Comparison of ENCODE assay signal across 18 cellular contexts in the genomic region with DNA sequence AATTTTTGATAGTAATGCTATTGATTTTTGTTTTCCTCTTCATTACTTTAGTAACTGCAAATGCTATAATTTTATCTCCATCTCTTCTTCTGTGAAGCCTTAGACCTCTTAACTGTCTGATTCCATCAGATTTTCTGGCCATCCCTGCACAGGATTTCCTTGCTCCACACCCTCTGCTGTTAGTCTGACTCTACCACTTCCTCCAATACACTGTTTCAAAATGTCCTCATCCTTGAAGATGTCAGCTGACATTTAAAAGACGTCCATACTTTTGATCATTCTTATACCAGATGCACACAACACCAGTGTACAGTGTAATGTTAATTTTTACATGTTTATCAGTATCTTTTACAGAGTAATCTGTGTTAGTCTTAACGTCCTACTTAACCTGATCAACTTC.
DNase-seq lines count a peak whose midpoint lies in the region; ATAC-seq lines count a peak whose summit lies in the region.
"Had no signal": no experiment of that assay in that cellular context is flagged by ENCODE, and none has a peak within 500 bp of the region (broad histone marks: within the 10 kb centered on the region; RNA-seq: fewer than 3 reads in every experiment).

No MANE protein-coding gene starts in this region.

- no peak overlapping the region for H3K4me3 ChIP-seq in BLaER1 treated with 17β-estradiol and CSF1 and Interleukin-3, amounts not matched to agents 10 nM and 100 nM
- no peak overlapping the region for H3K4me3 ChIP-seq in CD8-positive, alpha-beta memory T cell (ENCODE audit: low read length)
- H3K4me3 ChIP-seq in trophoblast cell (ENCODE audit: low read depth, low read length), result no peak overlapping the region
- H3K4me3 ChIP-seq: coronary artery, SJCRH30, tibial nerve had no signal

- H3K79me2 ChIP-seq in trophoblast cell (ENCODE audit: control insufficient read depth, insufficient read depth, low read length, poor library complexity), result no peaks in the 10 kb centered on the region

- H4K20me1 ChIP-seq in BLaER1 treated with 17β-estradiol and CSF1 and Interleukin-3, amounts not matched to agents 10 nM and 100 nM, result no peaks in the 10 kb centered on the region

- WGBS in trophoblast cell (ENCODE audit: extremely low coverage, insufficient coverage, insufficient read length), result no CpG with 5 or more reads among the region's 2 CpGs

- H3K27ac ChIP-seq in BLaER1 treated with 17β-estradiol and CSF1 and Interleukin-3, amounts not matched to agents 10 nM and 100 nM, result no peak overlapping the region
- no peak overlapping the region for H3K27ac ChIP-seq in CD8-positive, alpha-beta memory T cell (ENCODE audit: low read depth, low read length)
- no peak overlapping the region for H3K27ac ChIP-seq in trophoblast cell (ENCODE audit: low read depth, low read length)
- H3K27ac ChIP-seq: coronary artery, SJCRH30, tibial nerve had no signal

- no peak overlapping the region for H2BK12ac ChIP-seq in trophoblast cell (ENCODE audit: low read length)

- CTCF ChIA-PET in CD8-positive, alpha-beta memory T cell (lab: Charles Lee), result interaction anchor here (9.6 to 10.2 kb wide), 2 partner anchors 15 to 22 kb away, joined by 79 to 94 read pairs; no protein-coding TSS in a partner anchor

- H3K18ac ChIP-seq in trophoblast cell (ENCODE audit: low read length), result no peak overlapping the region

- no peak overlapping the region for H3K4ac ChIP-seq in trophoblast cell (ENCODE audit: low read depth, low read length)

- POLR2A ChIA-PET in CD8-positive, alpha-beta memory T cell (lab: Charles Lee), result interaction anchor here (5.3 kb wide), 1 partner anchor 15 kb away, joined by 41 read pairs; no protein-coding TSS in a partner anchor

- peak overlapping the region in 3 of 7 donors; percentile 2 to 32 (median 20) for H3K4me3 Mint-ChIP-seq in CD8-positive, alpha-beta memory T cell
- peak overlapping the region; percentile 23 for H3K4me3 Mint-ChIP-seq in T-helper 1 cell treated with Interleukin-12 subunit alpha and Interleukin-12 subunit beta and Interleukin-4 antibody, amounts not matched to agents 30 μg/mL and 1 μg/mL, for 36 hours
- no peak overlapping the region for H3K4me3 Mint-ChIP-seq in central memory CD8-positive, alpha-beta T cell
- no peak overlapping the region for H3K4me3 Mint-ChIP-seq in stimulated activated memory B cell treated with anti-CD40 and anti-IgM and Interleukin-4, amounts not matched to agents 10 μg/mL and 1 μg/mL and 100 μg/mL, for 72 hours
- H3K4me3 Mint-ChIP-seq: activated B cell treated with CpG ODN at 0.5 μM for 24 hours had no signal

- no peak overlapping the region for H2AFZ ChIP-seq in trophoblast cell (ENCODE audit: insufficient read depth, low read length, poor library complexity)

- no peaks in the 10 kb centered on the region for H3K27me3 Mint-ChIP-seq in CD8-positive, alpha-beta memory T cell
- H3K27me3 Mint-ChIP-seq in T-helper 1 cell treated with Interleukin-12 subunit alpha and Interleukin-12 subunit beta and Interleukin-4 antibody, amounts not matched to agents 30 μg/mL and 1 μg/mL, for 36 hours (ENCODE audit: low read depth), result no peaks in the 10 kb centered on the region
- no peaks in the 10 kb centered on the region for H3K27me3 Mint-ChIP-seq in central memory CD8-positive, alpha-beta T cell
- H3K27me3 Mint-ChIP-seq in stimulated activated memory B cell treated with anti-CD40 and anti-IgM and Interleukin-4, amounts not matched to agents 10 μg/mL and 1 μg/mL and 100 μg/mL, for 72 hours, result no peaks in the 10 kb centered on the region
- H3K27me3 Mint-ChIP-seq: activated B cell treated with CpG ODN at 0.5 μM for 24 hours had no signal

- H3K4me2 ChIP-seq in BLaER1 treated with 17β-estradiol and CSF1 and Interleukin-3, amounts not matched to agents 10 nM and 100 nM, result peak overlapping the region in 6 of 11 experiments; percentile 0 to 14 (median 4); a peak in 7 of 22 replicates
- H3K4me2 ChIP-seq in trophoblast cell (ENCODE audit: low read length), result no peak overlapping the region

- H3K23ac ChIP-seq in trophoblast cell (ENCODE audit: low read length), result no peak overlapping the region

- H4K8ac ChIP-seq in trophoblast cell (ENCODE audit: low read depth, low read length), result no peak overlapping the region

- no peak overlapping the region for H2BK120ac ChIP-seq in trophoblast cell (ENCODE audit: insufficient read depth, low read length, poor library complexity)

- peaks cover 14 to 47% (median 30%) of the 10 kb centered on the region in 10 experiments; a peak in 18 of 20 replicates for H3K4me1 ChIP-seq in BLaER1 treated with 17β-estradiol and CSF1 and Interleukin-3, amounts not matched to agents 10 nM and 100 nM
- peaks cover 89% of the 10 kb centered on the region for H3K4me1 ChIP-seq in CD8-positive, alpha-beta memory T cell (ENCODE audit: insufficient read depth, low read length)
- no peaks in the 10 kb centered on the region for H3K4me1 ChIP-seq in trophoblast cell (ENCODE audit: control insufficient read depth in 1 of 2, insufficient read depth in 2 of 2, low read length in 2 of 2)
- H3K4me1 ChIP-seq: SJCRH30, tibial nerve had no signal

- H2AK5ac ChIP-seq in trophoblast cell (ENCODE audit: low read length), result no peak overlapping the region

- H2BK5ac ChIP-seq in trophoblast cell (ENCODE audit: low read depth, low read length, poor library complexity), result no peak overlapping the region

- no peak overlapping the region for H3K9ac ChIP-seq in BLaER1 treated with 17β-estradiol and CSF1 and Interleukin-3, amounts not matched to agents 10 nM and 100 nM
- no peak overlapping the region for H3K9ac ChIP-seq in trophoblast cell (ENCODE audit: low read length)

- H3K27ac Mint-ChIP-seq in CD8-positive, alpha-beta memory T cell, result peak overlapping the region in 6 of 8 donors; percentile 10 to 93 (median 53)
- H3K27ac Mint-ChIP-seq in T-helper 1 cell treated with Interleukin-12 subunit alpha and Interleukin-12 subunit beta and Interleukin-4 antibody, amounts not matched to agents 30 μg/mL and 1 μg/mL, for 36 hours, result peak overlapping the region; percentile 76
- H3K27ac Mint-ChIP-seq in central memory CD8-positive, alpha-beta T cell (ENCODE audit: low read depth), result peak overlapping the region; percentile 1
- H3K27ac Mint-ChIP-seq in stimulated activated memory B cell treated with anti-CD40 and anti-IgM and Interleukin-4, amounts not matched to agents 10 μg/mL and 1 μg/mL and 100 μg/mL, for 72 hours, result no peak overlapping the region
- H3K27ac Mint-ChIP-seq: activated B cell treated with CpG ODN at 0.5 μM for 24 hours had no signal

- ATAC-seq in central memory CD8-positive, alpha-beta T cell (replicated peaks; ENCODE audit: extremely low read depth, poor library complexity, severe bottlenecking), result no peak
- ATAC-seq in stimulated activated memory B cell treated with anti-CD40 and anti-IgM and Interleukin-4, amounts not matched to agents 10 μg/mL and 1 μg/mL and 100 μg/mL, for 72 hours, result no peak
- no peak for ATAC-seq in HG02981 (IDR thresholded peaks at IDR 0.05; ENCODE audit: unreplicated experiment)

- H3K9me3 Mint-ChIP-seq in CD8-positive, alpha-beta memory T cell, result no peaks in the 10 kb centered on the region
- H3K9me3 Mint-ChIP-seq in T-helper 1 cell treated with Interleukin-12 subunit alpha and Interleukin-12 subunit beta and Interleukin-4 antibody, amounts not matched to agents 30 μg/mL and 1 μg/mL, for 36 hours, result no peaks in the 10 kb centered on the region
- peaks cover 7% of the 10 kb centered on the region for H3K9me3 Mint-ChIP-seq in central memory CD8-positive, alpha-beta T cell
- H3K9me3 Mint-ChIP-seq in stimulated activated memory B cell treated with anti-CD40 and anti-IgM and Interleukin-4, amounts not matched to agents 10 μg/mL and 1 μg/mL and 100 μg/mL, for 72 hours, result no peaks in the 10 kb centered on the region
- H3K9me3 Mint-ChIP-seq: activated B cell treated with CpG ODN at 0.5 μM for 24 hours had no signal

- peaks cover 67 to 90% (median 83%) of the 10 kb centered on the region in 3 donors for H3K4me1 Mint-ChIP-seq in CD8-positive, alpha-beta memory T cell
- H3K4me1 Mint-ChIP-seq in T-helper 1 cell treated with Interleukin-12 subunit alpha and Interleukin-12 subunit beta and Interleukin-4 antibody, amounts not matched to agents 30 μg/mL and 1 μg/mL, for 36 hours (ENCODE audit: low read depth), result peaks cover 77% of the 10 kb centered on the region
- H3K4me1 Mint-ChIP-seq in central memory CD8-positive, alpha-beta T cell, result peaks cover 62% of the 10 kb centered on the region
- peaks cover 33% of the 10 kb centered on the region for H3K4me1 Mint-ChIP-seq in stimulated activated memory B cell treated with anti-CD40 and anti-IgM and Interleukin-4, amounts not matched to agents 10 μg/mL and 1 μg/mL and 100 μg/mL, for 72 hours

- H4K91ac ChIP-seq in trophoblast cell (ENCODE audit: low read depth, low read length), result no peak overlapping the region

- 0 out of 22 replicates have a peak, but pooled peaks cover 0 to 4% (median 0%) of the 10 kb centered on the region in 11 experiments for H3K9me3 ChIP-seq in BLaER1 treated with 17β-estradiol and CSF1 and Interleukin-3, amounts not matched to agents 10 nM and 100 nM (replicated peaks in 1 of 11)
- H3K9me3 ChIP-seq in CD8-positive, alpha-beta memory T cell (ENCODE audit: low read length), result no peaks in the 10 kb centered on the region
- no peaks in the 10 kb centered on the region for H3K9me3 ChIP-seq in trophoblast cell (ENCODE audit: insufficient read depth, low read depth, low read length)
- H3K9me3 ChIP-seq: SJCRH30, tibial nerve had no signal

- DNase-seq in CD8-positive, alpha-beta memory T cell, result no peak
- no peak for DNase-seq in central memory CD8-positive, alpha-beta T cell (ENCODE audit: low spot score in 2 of 2)
- DNase-seq in ecto neural progenitor cell (ENCODE audit: low spot score) (no peak), trophoblast cell (no peak)
- DNase-seq: activated B cell treated with CpG ODN at 0.5 μM for 24 hours; activated CD8-positive, alpha-beta memory T cell treated with anti-CD3 and anti-CD28 coated beads, Interleukin-2, amount 50 U/mL, for 4 hours; Calu3; H7; NCI-H1105; NCI-H526 treated with DMSO at 0.1 percent for 48 hours; occipital lobe; SJCRH30 had no signal

- H3K79me1 ChIP-seq in trophoblast cell (ENCODE audit: low read length), result no peaks in the 10 kb centered on the region

- H3K36me3 Mint-ChIP-seq in CD8-positive, alpha-beta memory T cell, result no peaks in the 10 kb centered on the region
- H3K36me3 Mint-ChIP-seq in T-helper 1 cell treated with Interleukin-12 subunit alpha and Interleukin-12 subunit beta and Interleukin-4 antibody, amounts not matched to agents 30 μg/mL and 1 μg/mL, for 36 hours (ENCODE audit: low read depth), result peaks cover 15% of the 10 kb centered on the region
- peaks cover 9% of the 10 kb centered on the region for H3K36me3 Mint-ChIP-seq in central memory CD8-positive, alpha-beta T cell (ENCODE audit: insufficient read depth)
- no peaks in the 10 kb centered on the region for H3K36me3 Mint-ChIP-seq in stimulated activated memory B cell treated with anti-CD40 and anti-IgM and Interleukin-4, amounts not matched to agents 10 μg/mL and 1 μg/mL and 100 μg/mL, for 72 hours

- no peaks in the 10 kb centered on the region for H3K36me3 ChIP-seq in BLaER1 treated with 17β-estradiol and CSF1 and Interleukin-3, amounts not matched to agents 10 nM and 100 nM
- no peaks in the 10 kb centered on the region for H3K36me3 ChIP-seq in CD8-positive, alpha-beta memory T cell (ENCODE audit: insufficient read depth, low read length)
- H3K36me3 ChIP-seq in trophoblast cell (ENCODE audit: control insufficient read depth in 1 of 2, insufficient read depth in 2 of 2, low read length in 2 of 2), result no peaks in the 10 kb centered on the region
- H3K36me3 ChIP-seq: SJCRH30, tibial nerve had no signal

- H3K27me3 ChIP-seq in BLaER1 treated with 17β-estradiol and CSF1 and Interleukin-3, amounts not matched to agents 10 nM and 100 nM, result no peaks in the 10 kb centered on the region
- no peaks in the 10 kb centered on the region for H3K27me3 ChIP-seq in CD8-positive, alpha-beta memory T cell (ENCODE audit: insufficient read depth, low read length, poor library complexity, severe bottlenecking)
- H3K27me3 ChIP-seq in trophoblast cell (ENCODE audit: insufficient read depth, low read length), result no peaks in the 10 kb centered on the region
- H3K27me3 ChIP-seq: SJCRH30, tibial nerve had no signal

- H4K12ac ChIP-seq in trophoblast cell (ENCODE audit: low read depth, low read length), result no peak overlapping the region

- H3K14ac ChIP-seq in trophoblast cell (ENCODE audit: low read length), result no peak overlapping the region
